1 cellular context compared by ENCODE assay signal in the genomic region with DNA sequence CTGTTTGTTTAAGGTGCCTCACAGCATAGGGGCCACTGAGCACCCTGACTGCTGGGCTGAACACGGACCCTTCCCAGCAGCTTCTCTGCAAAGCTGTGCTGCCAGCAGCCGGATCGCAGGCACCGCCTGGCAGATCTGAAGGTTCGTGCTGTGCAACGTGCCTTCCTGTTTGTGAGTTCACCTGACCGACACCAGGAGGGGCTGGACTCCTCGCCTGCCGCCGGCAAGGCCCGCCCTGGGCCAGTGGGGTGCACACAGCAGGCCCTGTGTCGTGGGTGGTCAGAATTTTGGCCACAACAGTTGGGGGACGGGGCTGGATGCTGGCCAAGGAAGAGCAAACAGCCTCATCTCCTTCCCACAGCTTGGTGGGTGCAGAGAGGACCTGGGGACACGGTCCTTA.
TF ChIP-seq lines count a peak whose summit lies in the region.

No MANE protein-coding gene starts in this region.

TF ChIP-seq in GM12878, 131 proteins besides CTCF, POLR2A, EP300 and RAD21:
- TF ChIP-seq TAF1 (IDR thresholded peaks at IDR 0.05; ENCODE audit: borderline replicate concordance, low read depth, low read length): no peak
- no peak for TF ChIP-seq TARDBP (IDR thresholded peaks at IDR 0.05; ENCODE audit: borderline replicate concordance)
- TF ChIP-seq RB1 (IDR thresholded peaks at IDR 0.05; ENCODE audit: borderline replicate concordance): no peak
- TF ChIP-seq RUNX3 (IDR thresholded peaks at IDR 0.05; ENCODE audit: low read length): no peak
- no peak for TF ChIP-seq POU2F2 (IDR thresholded peaks at IDR 0.05; ENCODE audit: borderline replicate concordance, low read depth, low read length)
- no peak for TF ChIP-seq SMAD1 (IDR thresholded peaks at IDR 0.05; ENCODE audit: low read depth, partially characterized antibody)
- TF ChIP-seq YY1 (IDR thresholded peaks at IDR 0.05; ENCODE audit: low read depth, low read length): no peak
- TF ChIP-seq POLR2AphosphoS5 (IDR thresholded peaks at IDR 0.05; ENCODE audit: low read length): no peak
- TF ChIP-seq MEF2B (IDR thresholded peaks at IDR 0.05; ENCODE audit: partially characterized antibody, poor library complexity, severe bottlenecking): no peak
- TF ChIP-seq TCF12 (IDR thresholded peaks at IDR 0.05; ENCODE audit: low read depth, low read length): no peak
- TF ChIP-seq IKZF2 (IDR thresholded peaks at IDR 0.05): no peak
- no peak for TF ChIP-seq HDAC2 (IDR thresholded peaks at IDR 0.05)
- TF ChIP-seq DPF2 (IDR thresholded peaks at IDR 0.05): no peak
- TF ChIP-seq, protein P1, sequence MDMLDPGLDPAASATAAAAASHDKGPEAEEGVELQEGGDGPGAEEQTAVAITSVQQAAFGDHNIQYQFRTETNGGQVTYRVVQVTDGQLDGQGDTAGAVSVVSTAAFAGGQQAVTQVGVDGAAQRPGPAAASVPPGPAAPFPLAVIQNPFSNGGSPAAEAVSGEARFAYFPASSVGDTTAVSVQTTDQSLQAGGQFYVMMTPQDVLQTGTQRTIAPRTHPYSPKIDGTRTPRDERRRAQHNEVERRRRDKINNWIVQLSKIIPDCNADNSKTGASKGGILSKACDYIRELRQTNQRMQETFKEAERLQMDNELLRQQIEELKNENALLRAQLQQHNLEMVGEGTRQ (IDR thresholded peaks at IDR 0.05; ENCODE audit: borderline replicate concordance, low read depth, low read length): no peak
- no peak for TF ChIP-seq POLR2AphosphoS2 (IDR thresholded peaks at IDR 0.05; ENCODE audit: low read depth, low read length)
- no peak for TF ChIP-seq KDM1A (IDR thresholded peaks at IDR 0.05; ENCODE audit: borderline replicate concordance)
- no peak for TF ChIP-seq ATF2 (IDR thresholded peaks at IDR 0.05; ENCODE audit: low read length)
- TF ChIP-seq, protein P2, sequence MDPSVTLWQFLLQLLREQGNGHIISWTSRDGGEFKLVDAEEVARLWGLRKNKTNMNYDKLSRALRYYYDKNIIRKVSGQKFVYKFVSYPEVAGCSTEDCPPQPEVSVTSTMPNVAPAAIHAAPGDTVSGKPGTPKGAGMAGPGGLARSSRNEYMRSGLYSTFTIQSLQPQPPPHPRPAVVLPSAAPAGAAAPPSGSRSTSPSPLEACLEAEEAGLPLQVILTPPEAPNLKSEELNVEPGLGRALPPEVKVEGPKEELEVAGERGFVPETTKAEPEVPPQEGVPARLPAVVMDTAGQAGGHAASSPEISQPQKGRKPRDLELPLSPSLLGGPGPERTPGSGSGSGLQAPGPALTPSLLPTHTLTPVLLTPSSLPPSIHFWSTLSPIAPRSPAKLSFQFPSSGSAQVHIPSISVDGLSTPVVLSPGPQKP (IDR thresholded peaks at IDR 0.05; ENCODE audit: low read depth, low read length): no peak
